Comparison of ENCODE assay signal across 26 cellular contexts in the genomic region with DNA sequence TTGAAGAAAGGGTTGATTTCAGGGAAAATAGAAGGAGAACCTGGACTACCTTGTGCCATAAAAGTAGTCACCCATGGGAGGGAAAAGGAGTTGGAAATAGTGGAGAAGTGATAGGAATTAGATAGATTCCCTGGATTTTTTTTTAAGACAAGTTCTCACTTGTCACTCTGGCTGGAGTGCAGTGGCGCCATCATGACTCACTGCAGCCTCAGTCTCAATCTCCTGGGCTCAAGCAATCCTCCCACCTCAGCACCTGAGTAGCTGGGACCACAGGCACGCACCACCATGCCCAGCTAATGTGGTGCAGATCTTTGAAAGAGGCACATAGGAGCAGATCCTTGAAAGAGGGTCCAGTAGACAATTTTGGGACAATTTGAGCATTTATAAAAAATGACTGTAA. TPM values are rescaled to one million over a fixed set of nuclear protein-coding genes. Genes with fewer than 3 reads are reported as not detected.
"Had no signal": no experiment of that assay in that cellular context is flagged by ENCODE, and none has a peak within 500 bp of the region (broad histone marks: within the 10 kb centered on the region; RNA-seq: fewer than 3 reads in every experiment).

No MANE protein-coding gene starts in this region.

- DNase-seq: activated CD4-positive, alpha-beta T cell treated with anti-CD3 and anti-CD28 coated beads for 36 hours; activated CD4-positive, alpha-beta T cell treated with anti-CD3 and anti-CD28 coated beads, Interleukin-2, amount 50 U/mL, for 48 hours; activated naive CD4-positive, alpha-beta T cell; activated naive CD8-positive, alpha-beta T cell treated with anti-CD3 and anti-CD28 coated beads for 36 hours; activated T-cell treated with anti-CD3 and anti-CD28 coated beads for 4 hours; amniotic stem cell; effector memory CD8-positive, alpha-beta T cell; foreskin fibroblast; kidney; left lung; midbrain; nephron progenitor cell; nucleus accumbens; posterior cingulate gyrus; retina; stimulated activated CD8-positive, alpha-beta memory T cell treated with anti-CD3 and anti-CD28 coated beads, Interleukin-4, amount 100 ng/mL, for 48 hours; stimulated activated naive CD4-positive, alpha-beta T cell; thyroid gland had no signal

- H3K36me3 Mint-ChIP-seq: activated naive CD8-positive, alpha-beta T cell treated with anti-CD3 and anti-CD28 coated beads for 36 hours had no signal

- H3K9me3 ChIP-seq: left lung, thyroid gland had no signal

- H3K36me3 ChIP-seq: left lung, thyroid gland had no signal

- ATAC-seq: activated CD4-positive, alpha-beta T cell treated with anti-CD3 and anti-CD28 coated beads for 36 hours; activated T-helper 17 cell treated with anti-CD3 and anti-CD28 coated beads, Interleukin-2, amount 50 U/mL, for 72 hours; effector memory CD8-positive, alpha-beta T cell; left lung had no signal

- H3K9me3 Mint-ChIP-seq: activated naive CD8-positive, alpha-beta T cell treated with anti-CD3 and anti-CD28 coated beads for 36 hours; activated T-helper 17 cell treated with anti-CD3 and anti-CD28 coated beads, Interleukin-2, amount 50 U/mL, for 72 hours; effector memory CD8-positive, alpha-beta T cell; nephron progenitor cell had no signal

- H3K4me3 Mint-ChIP-seq: activated CD4-positive, alpha-beta T cell treated with anti-CD3 and anti-CD28 coated beads for 36 hours; activated naive CD8-positive, alpha-beta T cell treated with anti-CD3 and anti-CD28 coated beads for 36 hours; activated T-helper 17 cell treated with anti-CD3 and anti-CD28 coated beads, Interleukin-2, amount 50 U/mL, for 72 hours; effector memory CD8-positive, alpha-beta T cell; nephron progenitor cell had no signal

- H3K27me3 ChIP-seq: hepatocyte, left lung, thyroid gland had no signal

- H3K27ac Mint-ChIP-seq: activated CD4-positive, alpha-beta T cell treated with anti-CD3 and anti-CD28 coated beads for 36 hours; activated naive CD8-positive, alpha-beta T cell treated with anti-CD3 and anti-CD28 coated beads for 36 hours; activated T-helper 17 cell treated with anti-CD3 and anti-CD28 coated beads, Interleukin-2, amount 50 U/mL, for 72 hours; effector memory CD8-positive, alpha-beta T cell; nephron progenitor cell had no signal

- H3K27me3 Mint-ChIP-seq: activated naive CD8-positive, alpha-beta T cell treated with anti-CD3 and anti-CD28 coated beads for 36 hours had no signal

- H3K27ac ChIP-seq: hepatocyte, left lung, thyroid gland had no signal

- H3K4me1 Mint-ChIP-seq: activated CD4-positive, alpha-beta T cell treated with anti-CD3 and anti-CD28 coated beads for 36 hours; activated naive CD8-positive, alpha-beta T cell treated with anti-CD3 and anti-CD28 coated beads for 36 hours; activated T-helper 17 cell treated with anti-CD3 and anti-CD28 coated beads, Interleukin-2, amount 50 U/mL, for 72 hours; nephron progenitor cell had no signal

- H3K4me1 ChIP-seq: left lung had no signal

- H3K4me3 ChIP-seq: hepatocyte, left lung, thyroid gland had no signal

RNA-seq across cellular contexts. Expression of a gene that starts 9.5 kb away (rescaled TPM):
- total RNA-seq: activated CD4-positive, alpha-beta T cell treated with anti-CD3 and anti-CD28 coated beads for 36 hours; activated T-helper 17 cell treated with anti-CD3 and anti-CD28 coated beads, Interleukin-2, amount 50 U/mL, for 72 hours; dermis microvascular lymphatic vessel endothelial cell; lung microvascular endothelial cell; T-helper 2 cell treated with Interferon-gamma antibody and Interleukin-4, amounts not matched to agents 100 ng/mL and 5 ng/mL, for 36 hours had no signal

RNA-seq across cellular contexts. Expression of a gene that starts 23.4 kb away (rescaled TPM):
- total RNA-seq: activated CD4-positive, alpha-beta T cell treated with anti-CD3 and anti-CD28 coated beads for 36 hours; activated naive CD8-positive, alpha-beta T cell treated with anti-CD3 and anti-CD28 coated beads for 36 hours; activated T-helper 17 cell treated with anti-CD3 and anti-CD28 coated beads, Interleukin-2, amount 50 U/mL, for 72 hours; cardiac septum; dermis microvascular lymphatic vessel endothelial cell; hepatocyte; kidney; left lung; lung microvascular endothelial cell; myocyte; T-helper 2 cell treated with Interferon-gamma antibody and Interleukin-4, amounts not matched to agents 100 ng/mL and 5 ng/mL, for 36 hours; urinary bladder had no signal
- polyA plus RNA-seq: urinary bladder had no signal
